17 cellular contexts compared by ENCODE assay signal in the genomic region with DNA sequence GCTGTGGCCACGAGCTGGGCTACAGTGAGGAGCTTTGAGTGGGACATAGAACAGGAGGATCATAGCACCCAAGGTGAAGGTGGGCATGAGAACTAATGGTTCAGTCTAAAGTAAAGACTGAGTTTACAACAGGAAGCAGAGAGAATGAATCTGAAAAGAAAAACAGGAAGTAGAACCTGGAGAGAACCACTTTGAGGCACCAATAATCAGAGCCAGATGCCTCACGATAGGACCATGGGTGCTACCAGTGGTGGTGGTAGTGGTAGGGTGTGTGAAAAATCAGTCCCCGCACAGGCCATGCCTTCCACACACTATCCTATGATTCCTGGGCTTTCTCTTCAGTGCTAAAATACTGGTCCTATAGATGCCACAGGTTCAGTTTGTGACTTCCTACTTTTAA.
A peak's percentile ranks its signal among the peaks of the same experiment; 100 is the strongest.
DNase-seq lines count a peak whose midpoint lies in the region; ATAC-seq and TF ChIP-seq lines count a peak whose summit lies in the region.
"Had no signal": no experiment of that assay in that cellular context is flagged by ENCODE, and none has a peak within 500 bp of the region (broad histone marks: within the 10 kb centered on the region; RNA-seq: fewer than 3 reads in every experiment).

No MANE protein-coding gene starts in this region.

- peak; percentile 77 for ATAC-seq in GM19395 (IDR thresholded peaks at IDR 0.05; ENCODE audit: unreplicated experiment)
- ATAC-seq in HG02885 (IDR thresholded peaks at IDR 0.05; ENCODE audit: poor library complexity, unreplicated experiment) = peak; percentile 75
- no peak for ATAC-seq in HG02938 (IDR thresholded peaks at IDR 0.05; ENCODE audit: unreplicated experiment)
- ATAC-seq in HG03196 (IDR thresholded peaks at IDR 0.05; ENCODE audit: unreplicated experiment) = no peak
- ATAC-seq in HG03097 (IDR thresholded peaks at IDR 0.05; ENCODE audit: low FRiP score, unreplicated experiment) = no peak

- no peak overlapping the region for H3K4me3 ChIP-seq in GM12864 (ENCODE audit: low read depth, low read length)
- H3K4me3 ChIP-seq: MG63, uterus had no signal

- TF ChIP-seq CTCF in GM12864 (IDR thresholded peaks at IDR 0.05; ENCODE audit: low read depth, low read length, missing control alignments) = no peak

- DNase-seq in GM12864 (ENCODE audit: low read depth) (peak; percentile 31), OCI-M1 (lab: John Stamatoyannopoulos, UW) (peak; percentile 21)
- DNase-seq in stimulated activated CD4-positive, alpha-beta T cell treated with anti-CD3 and anti-CD28 coated beads, Interleukin-4, amount 100 ng/mL, for 4 hours = no peak
- DNase-seq: ACHN; activated CD4-positive, alpha-beta T cell treated with anti-CD3 and anti-CD28 coated beads, Interleukin-2, amount 50 U/mL, for 4 hours; activated CD8-positive, alpha-beta memory T cell treated with anti-CD3 and anti-CD28 coated beads, Interleukin-2, amount 50 U/mL, for 4 hours; activated naive CD8-positive, alpha-beta T cell treated with anti-CD3 and anti-CD28 coated beads, Interleukin-2, amount 10 ng/mL, durations not matched to agents 7 days and 5 days; cerebellar nuclear complex; MG63; NCI-H1417 treated with DMSO at 0.1 percent for 48 hours; NCI-H524; uterus had no signal

Comparison
In these comparisons a context has a peak if more than half of its experiments do, and no peak if none do; other contexts are left out.
1. DNase-seq: peak in GM12864 (single experiment) and OCI-M1 (single experiment); none in stimulated activated CD4-positive, alpha-beta T cell treated with anti-CD3 and anti-CD28 coated beads, Interleukin-4, amount 100 ng/mL, for 4 hours (0 of 2).
2. ATAC-seq: peak in GM19395 (single experiment) and HG02885 (single experiment); none in HG02938 (single experiment), HG03196 (single experiment) and HG03097 (single experiment).